In genomic region chr6:35371494-35372262, GRCh38 we compare ENCODE assay signal across 13 cellular contexts. TPM values are rescaled to one million over a fixed set of nuclear protein-coding genes. Genes with fewer than 3 reads are reported as not detected.
DNase-seq lines count a peak whose midpoint lies in the region; ATAC-seq, FAIRE-seq and TF ChIP-seq lines count a peak whose summit lies in the region.
"Had no signal": no experiment of that assay in that cellular context is flagged by ENCODE, and none has a peak within 500 bp of the region (broad histone marks: within the 10 kb centered on the region; RNA-seq: fewer than 3 reads in every experiment).

No MANE protein-coding gene starts in this region.

- H3K4me3 Mint-ChIP-seq in HFFc6 (no peak overlapping the region; the same call in 1 of the 2 replicates), astrocyte (ENCODE audit: unreplicated experiment) (peak overlapping the region; percentile 2)
- peak overlapping the region in 9 of 10 donors; percentile 54 to 83 (median 70) for H3K4me3 Mint-ChIP-seq in naive thymus-derived CD8-positive, alpha-beta T cell

- peaks cover 5 to 32% (median 20%) of the 10 kb centered on the region in 11 experiments; a peak in 17 of 22 replicates for H3K36me3 ChIP-seq in BLaER1 treated with 17β-estradiol and CSF1 and Interleukin-3, amounts not matched to agents 10 nM and 100 nM
- H3K36me3 ChIP-seq in astrocyte (ENCODE audit: insufficient read depth, low read length): peaks cover 3% of the 10 kb centered on the region
- H3K36me3 ChIP-seq: pancreas had no signal

- H3K4me1 Mint-ChIP-seq in HFFc6 (ENCODE audit: low read depth) (peaks cover 71% of the 10 kb centered on the region), astrocyte (ENCODE audit: low read depth, unreplicated experiment) (peaks cover 36% of the 10 kb centered on the region)
- peaks cover 40 to 88% (median 77%) of the 10 kb centered on the region in 4 donors for H3K4me1 Mint-ChIP-seq in naive thymus-derived CD8-positive, alpha-beta T cell

- peaks cover 59% of the 10 kb centered on the region for H3K79me2 ChIP-seq in astrocyte (ENCODE audit: insufficient read depth, low read length)

- TF ChIP-seq CTCF in HFFc6 (IDR thresholded peaks at IDR 0.05) (no peak), astrocyte (IDR thresholded peaks at IDR 0.05; ENCODE audit: insufficient read depth, low read depth, low read length) (no peak)

- H3K9me3 Mint-ChIP-seq in HFFc6 (no peaks in the 10 kb centered on the region), astrocyte (ENCODE audit: unreplicated experiment) (peaks cover 1% of the 10 kb centered on the region)
- H3K9me3 Mint-ChIP-seq in naive thymus-derived CD8-positive, alpha-beta T cell: no peaks in the 10 kb centered on the region

- H4K20me1 ChIP-seq in BLaER1 treated with 17β-estradiol and CSF1 and Interleukin-3, amounts not matched to agents 10 nM and 100 nM: peaks cover 0 to 81% (median 0%) of the 10 kb centered on the region in 11 experiments; a peak in 5 of 22 replicates
- peaks cover 3% of the 10 kb centered on the region for H4K20me1 ChIP-seq in astrocyte (ENCODE audit: insufficient read depth, low read length)

- peak overlapping the region in 8 of 10 experiments; percentile 9 to 54 (median 32); a peak in 11 of 20 replicates for H3K4me3 ChIP-seq in BLaER1 treated with 17β-estradiol and CSF1 and Interleukin-3, amounts not matched to agents 10 nM and 100 nM
- no peak overlapping the region for H3K4me3 ChIP-seq in astrocyte (ENCODE audit: insufficient read depth, low read depth, low read length)
- H3K4me3 ChIP-seq: pancreas, SJCRH30 had no signal

- no peaks in the 10 kb centered on the region for H3K27me3 ChIP-seq in BLaER1 treated with 17β-estradiol and CSF1 and Interleukin-3, amounts not matched to agents 10 nM and 100 nM
- no peaks in the 10 kb centered on the region for H3K27me3 ChIP-seq in astrocyte (ENCODE audit: insufficient read depth, low read length)
- H3K27me3 ChIP-seq: pancreas, SJCRH30 had no signal

- no peak for FAIRE-seq in astrocyte (lab: Jason Lieb, UNC)
- FAIRE-seq: HTR-8/SVneo, pancreas had no signal

- H3K27ac Mint-ChIP-seq in HFFc6: peak overlapping the region; percentile 98
- peak overlapping the region; percentile 54 for H3K27ac Mint-ChIP-seq in astrocyte (ENCODE audit: unreplicated experiment)
- H3K27ac Mint-ChIP-seq in naive thymus-derived CD8-positive, alpha-beta T cell: peak overlapping the region; percentile 46 to 92 (median 90)

- H3K36me3 Mint-ChIP-seq in HFFc6 (ENCODE audit: low read depth) (peaks cover 28% of the 10 kb centered on the region), astrocyte (ENCODE audit: low read depth, unreplicated experiment) (peaks cover 4% of the 10 kb centered on the region)
- peaks cover 0 to 16% (median 14%) of the 10 kb centered on the region in 3 donors for H3K36me3 Mint-ChIP-seq in naive thymus-derived CD8-positive, alpha-beta T cell

- no peak overlapping the region for H2AFZ ChIP-seq in astrocyte (ENCODE audit: low read depth, low read length)

- peak overlapping the region; percentile 69 to 94 (median 86) for H3K4me2 ChIP-seq in BLaER1 treated with 17β-estradiol and CSF1 and Interleukin-3, amounts not matched to agents 10 nM and 100 nM
- H3K4me2 ChIP-seq in astrocyte (ENCODE audit: low read length): no peak overlapping the region

- H3K4me1 ChIP-seq in BLaER1 treated with 17β-estradiol and CSF1 and Interleukin-3, amounts not matched to agents 10 nM and 100 nM: peaks cover 45 to 97% (median 94%) of the 10 kb centered on the region in 10 experiments
- peaks cover 40% of the 10 kb centered on the region for H3K4me1 ChIP-seq in astrocyte (ENCODE audit: insufficient read depth, low read length)

- POLR2A ChIA-PET in naive thymus-derived CD8-positive, alpha-beta T cell (lab: Charles Lee): interaction anchor here (0.5 to 1.3 kb wide), 5 partner anchors 8 to 27 kb away, joined by 3 to 4 read pairs (median 3); no protein-coding TSS in a partner anchor

- H3K9ac ChIP-seq in BLaER1 treated with 17β-estradiol and CSF1 and Interleukin-3, amounts not matched to agents 10 nM and 100 nM: peak overlapping the region; percentile 77 to 92 (median 85)
- no peak overlapping the region for H3K9ac ChIP-seq in astrocyte (ENCODE audit: low read length)

- no peak for ATAC-seq in naive thymus-derived CD8-positive, alpha-beta T cell
- no peak for ATAC-seq in esophagus mucosa
- ATAC-seq in GM19463 (IDR thresholded peaks at IDR 0.05; ENCODE audit: unreplicated experiment): no peak

- peaks cover 6% of the 10 kb centered on the region for H3K27me3 Mint-ChIP-seq in HFFc6 (ENCODE audit: insufficient read depth)
- no peaks in the 10 kb centered on the region for H3K27me3 Mint-ChIP-seq in astrocyte (ENCODE audit: low read depth, unreplicated experiment)
- no peaks in the 10 kb centered on the region for H3K27me3 Mint-ChIP-seq in naive thymus-derived CD8-positive, alpha-beta T cell

- DNase-seq in HFFc6: no peak
- no peak for DNase-seq in astrocyte (ENCODE audit: low read depth)
- DNase-seq in naive thymus-derived CD8-positive, alpha-beta T cell: no peak
- DNase-seq in NCI-H1417 (lab: John Stamatoyannopoulos, UW): no peak
- no peak for DNase-seq in NCI-H524 treated with DMSO at 0.1 percent for 48 hours (lab: John Stamatoyannopoulos, UW)
- DNase-seq: activated CD4-positive, CD25-positive, alpha-beta regulatory T cell treated with anti-CD3 and anti-CD28 coated beads, Interleukin-2, amount 50 U/mL, for 72 hours; SJCRH30; stimulated activated naive CD4-positive, alpha-beta T cell treated with Interleukin-2 at 50 U/mL for 16 hours had no signal

- H3K9me3 ChIP-seq in BLaER1 treated with 17β-estradiol and CSF1 and Interleukin-3, amounts not matched to agents 10 nM and 100 nM (replicated peaks in 1 of 11): no peaks in the 10 kb centered on the region; a peak in 1 of 22 replicates
- H3K9me3 ChIP-seq in astrocyte (ENCODE audit: insufficient read depth, low read depth, low read length): no peaks in the 10 kb centered on the region
- H3K9me3 ChIP-seq: pancreas, SJCRH30 had no signal

- H3K27ac ChIP-seq in BLaER1 treated with 17β-estradiol and CSF1 and Interleukin-3, amounts not matched to agents 10 nM and 100 nM: peak overlapping the region; percentile 90 to 99 (median 96)
- peak overlapping the region; percentile 83 for H3K27ac ChIP-seq in astrocyte (ENCODE audit: low read depth, low read length)

RNA-seq across cellular contexts. Expression of gene PPARD, which starts 29.3 kb away (rescaled TPM):
- total RNA-seq in HFFc6 (2021; fragmentation: NEBNext Ultra II Directional; extraction: Animal tissue kit (Norgen Biotek cat#: 25700)): 10 to 100 TPM; 39.0 to 46.4 (median 41.2) TPM
- 9.9 and 11.3 TPM in 2 replicates for total RNA-seq in astrocyte
- 10 to 100 TPM; 48.7 to 50.6 TPM for total RNA-seq in naive thymus-derived CD8-positive, alpha-beta T cell
- 10 to 100 TPM in 1 of 3 donors, 1 to 10 TPM in 2; 1.9 to 14.3 (median 5.5) TPM for polyA plus RNA-seq in naive thymus-derived CD8-positive, alpha-beta T cell
- total RNA-seq in esophagus mucosa: 38.5 TPM
